8 cellular contexts compared by ENCODE assay signal in genomic region chr11:57499413-57499982, GRCh38. TPM values are rescaled to one million over a fixed set of nuclear protein-coding genes. Genes with fewer than 3 reads are reported as not detected.
DNase-seq lines count a peak whose midpoint lies in the region; ATAC-seq and TF ChIP-seq lines count a peak whose summit lies in the region.

No MANE protein-coding gene starts in this region.

- WGBS in mesodermal cell (ENCODE audit: insufficient coverage in 2 of 2), 2 experiments: 3 to 5% methylated on average over 22 to 27 of the region's 35 CpGs

- ATAC-seq in activated B cell treated with CpG ODN at 0.5 μM for 24 hours (ENCODE audit: low read depth): peak; percentile 100
- peak; percentile 94 for ATAC-seq in esophagus mucosa

- H3K9me3 ChIP-seq in MM.1S (replicated peaks; ENCODE audit: insufficient read depth, low read length) (no peaks in the 10 kb centered on the region), mesodermal cell (ENCODE audit: control insufficient read depth, low read length) (no peaks in the 10 kb centered on the region), stomach smooth muscle (ENCODE audit: control insufficient read depth in 2 of 2, low read length in 2 of 2) (no peaks in the 10 kb centered on the region)

- intact Hi-C loops in activated B cell treated with CpG ODN at 0.5 μM for 24 hours (cut with micrococcal nuclease): loop anchor here (1.0 to 2.0 kb wide), 2 partner anchors 15 kb away; partner anchors contain the start of gene SLC43A1

- H3K27ac ChIP-seq in MM.1S (ENCODE audit: low read length) (no peak overlapping the region), mesodermal cell (ENCODE audit: low read depth, low read length, severe bottlenecking) (peak overlapping the region; percentile 45), stomach smooth muscle (ENCODE audit: low read length) (peak overlapping the region; percentile 69)

- H3K4me1 ChIP-seq in MM.1S (ENCODE audit: low read length) (no peaks in the 10 kb centered on the region), mesodermal cell (ENCODE audit: control insufficient read depth, insufficient read depth, low read length, poor library complexity, severe bottlenecking) (peaks cover 7% of the 10 kb centered on the region), stomach smooth muscle (ENCODE audit: control insufficient read depth, insufficient read depth, low read length) (peaks cover 27% of the 10 kb centered on the region)

- H2AFZ ChIP-seq in MM.1S (ENCODE audit: low read length): peak overlapping the region; percentile 54; the same call in 1 of the 2 replicates

- H3K27me3 Mint-ChIP-seq in activated B cell treated with CpG ODN at 0.5 μM for 24 hours: no peaks in the 10 kb centered on the region

- no peaks in the 10 kb centered on the region for H3K9me3 Mint-ChIP-seq in activated B cell treated with CpG ODN at 0.5 μM for 24 hours

- H3K27me3 ChIP-seq in MM.1S (replicated peaks; ENCODE audit: insufficient read depth, low read length) (no peaks in the 10 kb centered on the region), stomach smooth muscle (ENCODE audit: control insufficient read depth in 1 of 2, insufficient read depth in 2 of 2, low read length in 2 of 2) (no peaks in the 10 kb centered on the region)

- H4K20me1 ChIP-seq in MM.1S (ENCODE audit: insufficient read depth, low read length): no peaks in the 10 kb centered on the region

- peak overlapping the region; percentile 77; the same call in 1 of the 2 replicates for H3K4me2 ChIP-seq in MM.1S (ENCODE audit: low read depth, low read length)

- TF ChIP-seq CTCF in MM.1S (IDR thresholded peaks at IDR 0.05; ENCODE audit: low read length) (no peak), activated B cell treated with CpG ODN at 0.5 μM for 24 hours (IDR thresholded peaks at IDR 0.05) (no peak)

- H3K36me3 ChIP-seq in MM.1S (replicated peaks; ENCODE audit: insufficient read depth, low read length) (no peaks in the 10 kb centered on the region), mesodermal cell (ENCODE audit: control insufficient read depth, insufficient read depth, low read length) (no peaks in the 10 kb centered on the region), stomach smooth muscle (ENCODE audit: control insufficient read depth in 2 of 2, insufficient read depth in 2 of 2, low read length in 2 of 2) (peaks cover 5 to 7% of the 10 kb centered on the region in 2 donors)

- H3K27ac Mint-ChIP-seq in activated B cell treated with CpG ODN at 0.5 μM for 24 hours: no peak overlapping the region

- peaks cover 6% of the 10 kb centered on the region for H3K4me1 Mint-ChIP-seq in activated B cell treated with CpG ODN at 0.5 μM for 24 hours

- CTCF ChIA-PET in activated B cell treated with CpG ODN at 0.5 μM for 24 hours (lab: Charles Lee): no interaction called here

- no peaks in the 10 kb centered on the region for H3K79me2 ChIP-seq in MM.1S (ENCODE audit: low read length)

- H3K9ac ChIP-seq in MM.1S (ENCODE audit: low read length): peak overlapping the region; percentile 6; the same call in 1 of the 2 replicates
- H3K9ac ChIP-seq in stomach smooth muscle (ENCODE audit: low read length in 2 of 2): peak overlapping the region; percentile 47 to 71

- DNase-seq in GM03348 (ENCODE audit: low spot score) (peak; percentile 99), H4 (ENCODE audit: low spot score) (peak; percentile 79), MM.1S (peak; percentile 73), activated B cell treated with CpG ODN at 0.5 μM for 24 hours (peak; percentile 64), SHP77 treated with DMSO at 0.1 percent for 48 hours (lab: John Stamatoyannopoulos, UW) (no peak)

- 0 out of 2 replicates have a peak overlapping the region, but pooled peaks have one; percentile 28 for H3K4me3 ChIP-seq in MM.1S (ENCODE audit: low read length)
- H3K4me3 ChIP-seq in mesodermal cell (ENCODE audit: extremely low read depth, insufficient read depth, low read length, poor library complexity, severe bottlenecking): no peak overlapping the region
- H3K4me3 ChIP-seq in stomach smooth muscle (ENCODE audit: low read length in 2 of 2): peak overlapping the region; percentile 15 to 72

- POLR2A ChIA-PET in activated B cell treated with CpG ODN at 0.5 μM for 24 hours (lab: Charles Lee): interaction anchor here (0.5 kb wide), 1 partner anchor 42 kb away, joined by 3 read pairs; no protein-coding TSS in a partner anchor

- H3K9me2 ChIP-seq in MM.1S (replicated peaks; ENCODE audit: insufficient read depth, low read length): no peaks in the 10 kb centered on the region

- H3F3A ChIP-seq in MM.1S (ENCODE audit: insufficient read depth, low read length): no peaks in the 10 kb centered on the region

- H3K36me3 Mint-ChIP-seq in activated B cell treated with CpG ODN at 0.5 μM for 24 hours (ENCODE audit: low read depth): peaks cover 11% of the 10 kb centered on the region

- H3K4me3 Mint-ChIP-seq in activated B cell treated with CpG ODN at 0.5 μM for 24 hours: peak overlapping the region; percentile 24

RNA-seq across cellular contexts. Expression of gene SLC43A1, which starts 16.0 kb away (rescaled TPM):
- total RNA-seq in H4 (2014; rRNA removed; shearing (Covaris generic)): 3.5 and 6.0 TPM in 2 replicates
- 11.1 and 12.8 TPM in 2 replicates for total RNA-seq in activated B cell treated with CpG ODN at 0.5 μM for 24 hours
- total RNA-seq in esophagus mucosa: 1.00 TPM
- 11.1 TPM for polyA plus RNA-seq in mesodermal cell (2013, experiment 1 of 2)
- polyA plus RNA-seq in mesodermal cell (2013, experiment 2 of 2): 8.5 TPM

RNA-seq across cellular contexts. Expression of gene TIMM10, which starts 31.1 kb away (rescaled TPM):
- total RNA-seq in H4 (2014; rRNA removed; shearing (Covaris generic)): 111 and 118 TPM in 2 replicates
- total RNA-seq in activated B cell treated with CpG ODN at 0.5 μM for 24 hours (100 and 108 TPM in 2 replicates), esophagus mucosa (43.6 TPM)
- polyA plus RNA-seq in mesodermal cell (2013, experiment 1 of 2): 40.7 TPM
- 41.4 TPM for polyA plus RNA-seq in mesodermal cell (2013, experiment 2 of 2)

RNA-seq across cellular contexts. Expression of gene SMTNL1, which starts 37.9 kb away (rescaled TPM):
- total RNA-seq in H4 (2014; rRNA removed; shearing (Covaris generic)): not detected in 2 replicates
- not detected in 2 replicates for total RNA-seq in activated B cell treated with CpG ODN at 0.5 μM for 24 hours
- not detected for total RNA-seq in esophagus mucosa
- 6.5 TPM for polyA plus RNA-seq in mesodermal cell (2013, experiment 1 of 2)
- 5.8 TPM for polyA plus RNA-seq in mesodermal cell (2013, experiment 2 of 2)

RNA-seq across cellular contexts. Expression of gene RTN4RL2, which starts 39.2 kb away (rescaled TPM):
- 0.64 and 0.89 TPM in 2 replicates for total RNA-seq in H4 (2014; rRNA removed; shearing (Covaris generic))
- 0.13 and 0.24 TPM in 2 replicates for total RNA-seq in activated B cell treated with CpG ODN at 0.5 μM for 24 hours
- total RNA-seq in esophagus mucosa: 0.56 TPM
- polyA plus RNA-seq in mesodermal cell (2013, experiment 1 of 2): 2.5 TPM
- 1.9 TPM for polyA plus RNA-seq in mesodermal cell (2013, experiment 2 of 2)
